ENCODE assay signal across 1 cellular context in the genomic region with DNA sequence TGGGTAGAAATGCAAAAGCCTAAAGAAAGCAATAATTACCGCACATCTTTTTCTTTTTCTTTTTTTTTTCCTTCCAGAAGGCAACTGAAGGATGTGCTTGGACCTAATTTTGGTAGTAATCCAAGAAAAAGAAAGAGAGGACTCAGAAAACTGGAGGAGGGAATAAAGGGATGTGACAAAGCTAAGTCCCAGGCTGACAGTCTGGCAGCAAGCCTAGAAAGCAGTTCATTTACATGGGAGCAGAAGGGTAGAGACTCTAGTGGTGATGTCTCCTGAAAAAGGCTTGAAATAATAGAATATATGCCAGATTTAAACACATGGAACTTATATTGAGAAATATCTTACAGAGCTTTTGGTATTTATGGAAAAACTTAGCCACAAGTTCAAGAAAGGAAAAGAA.
TF ChIP-seq lines count a peak whose summit lies in the region.

No MANE protein-coding gene starts in this region.

TF ChIP-seq in GM23338, 12 proteins besides CTCF, POLR2A, EP300 and RAD21 (continued from another document):
- TF ChIP-seq, protein P1, sequence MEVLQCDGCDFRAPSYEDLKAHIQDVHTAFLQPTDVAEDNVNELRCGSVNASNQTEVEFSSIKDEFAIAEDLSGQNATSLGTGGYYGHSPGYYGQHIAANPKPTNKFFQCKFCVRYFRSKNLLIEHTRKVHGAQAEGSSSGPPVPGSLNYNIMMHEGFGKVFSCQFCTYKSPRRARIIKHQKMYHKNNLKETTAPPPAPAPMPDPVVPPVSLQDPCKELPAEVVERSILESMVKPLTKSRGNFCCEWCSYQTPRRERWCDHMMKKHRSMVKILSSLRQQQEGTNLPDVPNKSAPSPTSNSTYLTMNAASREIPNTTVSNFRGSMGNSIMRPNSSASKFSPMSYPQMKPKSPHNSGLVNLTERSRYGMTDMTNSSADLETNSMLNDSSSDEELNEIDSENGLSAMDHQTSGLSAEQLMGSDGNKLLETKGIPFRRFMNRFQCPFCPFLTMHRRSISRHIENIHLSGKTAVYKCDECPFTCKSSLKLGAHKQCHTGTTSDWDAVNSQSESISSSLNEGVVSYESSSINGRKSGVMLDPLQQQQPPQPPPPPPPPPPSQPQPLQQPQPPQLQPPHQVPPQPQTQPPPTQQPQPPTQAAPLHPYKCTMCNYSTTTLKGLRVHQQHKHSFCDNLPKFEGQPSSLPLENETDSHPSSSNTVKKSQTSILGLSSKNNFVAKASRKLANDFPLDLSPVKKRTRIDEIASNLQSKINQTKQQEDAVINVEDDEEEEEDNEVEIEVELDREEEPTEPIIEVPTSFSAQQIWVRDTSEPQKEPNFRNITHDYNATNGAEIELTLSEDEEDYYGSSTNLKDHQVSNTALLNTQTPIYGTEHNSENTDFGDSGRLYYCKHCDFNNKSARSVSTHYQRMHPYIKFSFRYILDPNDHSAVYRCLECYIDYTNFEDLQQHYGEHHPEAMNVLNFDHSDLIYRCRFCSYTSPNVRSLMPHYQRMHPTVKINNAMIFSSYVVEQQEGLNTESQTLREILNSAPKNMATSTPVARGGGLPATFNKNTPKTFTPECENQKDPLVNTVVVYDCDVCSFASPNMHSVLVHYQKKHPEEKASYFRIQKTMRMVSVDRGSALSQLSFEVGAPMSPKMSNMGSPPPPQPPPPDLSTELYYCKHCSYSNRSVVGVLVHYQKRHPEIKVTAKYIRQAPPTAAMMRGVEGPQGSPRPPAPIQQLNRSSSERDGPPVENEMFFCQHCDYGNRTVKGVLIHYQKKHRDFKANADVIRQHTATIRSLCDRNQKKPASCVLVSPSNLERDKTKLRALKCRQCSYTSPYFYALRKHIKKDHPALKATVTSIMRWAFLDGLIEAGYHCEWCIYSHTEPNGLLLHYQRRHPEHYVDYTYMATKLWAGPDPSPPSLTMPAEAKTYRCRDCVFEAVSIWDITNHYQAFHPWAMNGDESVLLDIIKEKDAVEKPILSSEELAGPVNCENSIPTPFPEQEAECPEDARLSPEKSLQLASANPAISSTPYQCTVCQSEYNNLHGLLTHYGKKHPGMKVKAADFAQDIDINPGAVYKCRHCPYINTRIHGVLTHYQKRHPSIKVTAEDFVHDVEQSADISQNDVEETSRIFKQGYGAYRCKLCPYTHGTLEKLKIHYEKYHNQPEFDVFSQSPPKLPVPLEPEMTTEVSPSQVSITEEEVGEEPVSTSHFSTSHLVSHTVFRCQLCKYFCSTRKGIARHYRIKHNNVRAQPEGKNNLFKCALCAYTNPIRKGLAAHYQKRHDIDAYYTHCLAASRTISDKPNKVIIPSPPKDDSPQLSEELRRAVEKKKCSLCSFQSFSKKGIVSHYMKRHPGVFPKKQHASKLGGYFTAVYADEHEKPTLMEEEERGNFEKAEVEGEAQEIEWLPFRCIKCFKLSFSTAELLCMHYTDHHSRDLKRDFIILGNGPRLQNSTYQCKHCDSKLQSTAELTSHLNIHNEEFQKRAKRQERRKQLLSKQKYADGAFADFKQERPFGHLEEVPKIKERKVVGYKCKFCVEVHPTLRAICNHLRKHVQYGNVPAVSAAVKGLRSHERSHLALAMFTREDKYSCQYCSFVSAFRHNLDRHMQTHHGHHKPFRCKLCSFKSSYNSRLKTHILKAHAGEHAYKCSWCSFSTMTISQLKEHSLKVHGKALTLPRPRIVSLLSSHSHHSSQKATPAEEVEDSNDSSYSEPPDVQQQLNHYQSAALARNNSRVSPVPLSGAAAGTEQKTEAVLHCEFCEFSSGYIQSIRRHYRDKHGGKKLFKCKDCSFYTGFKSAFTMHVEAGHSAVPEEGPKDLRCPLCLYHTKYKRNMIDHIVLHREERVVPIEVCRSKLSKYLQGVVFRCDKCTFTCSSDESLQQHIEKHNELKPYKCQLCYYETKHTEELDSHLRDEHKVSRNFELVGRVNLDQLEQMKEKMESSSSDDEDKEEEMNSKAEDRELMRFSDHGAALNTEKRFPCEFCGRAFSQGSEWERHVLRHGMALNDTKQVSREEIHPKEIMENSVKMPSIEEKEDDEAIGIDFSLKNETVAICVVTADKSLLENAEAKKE (CRISPR knock-in tag; IDR thresholded peaks at IDR 0.05) = no peak
- TF ChIP-seq JUNB (IDR thresholded peaks at IDR 0.05; ENCODE audit: unreplicated experiment) = no peak
- TF ChIP-seq, protein P2, sequence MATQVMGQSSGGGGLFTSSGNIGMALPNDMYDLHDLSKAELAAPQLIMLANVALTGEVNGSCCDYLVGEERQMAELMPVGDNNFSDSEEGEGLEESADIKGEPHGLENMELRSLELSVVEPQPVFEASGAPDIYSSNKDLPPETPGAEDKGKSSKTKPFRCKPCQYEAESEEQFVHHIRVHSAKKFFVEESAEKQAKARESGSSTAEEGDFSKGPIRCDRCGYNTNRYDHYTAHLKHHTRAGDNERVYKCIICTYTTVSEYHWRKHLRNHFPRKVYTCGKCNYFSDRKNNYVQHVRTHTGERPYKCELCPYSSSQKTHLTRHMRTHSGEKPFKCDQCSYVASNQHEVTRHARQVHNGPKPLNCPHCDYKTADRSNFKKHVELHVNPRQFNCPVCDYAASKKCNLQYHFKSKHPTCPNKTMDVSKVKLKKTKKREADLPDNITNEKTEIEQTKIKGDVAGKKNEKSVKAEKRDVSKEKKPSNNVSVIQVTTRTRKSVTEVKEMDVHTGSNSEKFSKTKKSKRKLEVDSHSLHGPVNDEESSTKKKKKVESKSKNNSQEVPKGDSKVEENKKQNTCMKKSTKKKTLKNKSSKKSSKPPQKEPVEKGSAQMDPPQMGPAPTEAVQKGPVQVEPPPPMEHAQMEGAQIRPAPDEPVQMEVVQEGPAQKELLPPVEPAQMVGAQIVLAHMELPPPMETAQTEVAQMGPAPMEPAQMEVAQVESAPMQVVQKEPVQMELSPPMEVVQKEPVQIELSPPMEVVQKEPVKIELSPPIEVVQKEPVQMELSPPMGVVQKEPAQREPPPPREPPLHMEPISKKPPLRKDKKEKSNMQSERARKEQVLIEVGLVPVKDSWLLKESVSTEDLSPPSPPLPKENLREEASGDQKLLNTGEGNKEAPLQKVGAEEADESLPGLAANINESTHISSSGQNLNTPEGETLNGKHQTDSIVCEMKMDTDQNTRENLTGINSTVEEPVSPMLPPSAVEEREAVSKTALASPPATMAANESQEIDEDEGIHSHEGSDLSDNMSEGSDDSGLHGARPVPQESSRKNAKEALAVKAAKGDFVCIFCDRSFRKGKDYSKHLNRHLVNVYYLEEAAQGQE (IDR thresholded peaks at IDR 0.05; ENCODE audit: unreplicated experiment) = no peak
- no peak for TF ChIP-seq NANOG (IDR thresholded peaks at IDR 0.05; ENCODE audit: borderline replicate concordance)
- no peak for TF ChIP-seq ZNF331 (CRISPR knock-in tag; IDR thresholded peaks at IDR 0.05; ENCODE audit: low read depth)
